25 cellular contexts compared by ENCODE assay signal in the genomic region with DNA sequence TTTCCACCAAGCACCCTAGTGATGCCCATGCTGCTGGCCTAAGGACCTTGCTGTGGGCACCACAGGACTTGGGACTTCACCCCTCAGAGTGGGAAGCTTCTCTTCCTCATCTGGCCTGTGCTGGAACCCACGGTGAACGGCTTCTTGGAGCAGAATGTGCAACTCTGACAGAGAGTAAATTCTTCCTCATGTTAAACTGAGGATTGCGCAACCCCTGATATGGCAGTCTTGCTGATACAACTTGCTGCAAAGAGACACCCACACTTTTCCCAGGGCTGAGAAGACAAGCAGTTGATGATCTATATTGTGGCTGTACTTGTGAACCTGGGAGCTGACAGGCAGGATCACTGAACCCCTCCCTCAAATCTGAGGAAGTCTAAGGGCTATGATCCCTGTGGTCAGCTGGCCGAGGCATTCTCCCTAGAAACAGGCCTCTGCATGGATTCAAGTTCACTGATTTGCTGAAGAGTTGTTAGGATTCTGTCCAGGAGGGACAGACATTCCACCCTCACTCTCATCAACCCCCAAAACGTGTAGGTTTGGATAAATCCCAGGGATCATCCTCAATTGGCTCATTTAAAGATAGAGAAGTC.
DNase-seq lines count a peak whose midpoint lies in the region; ATAC-seq, FAIRE-seq and TF ChIP-seq lines count a peak whose summit lies in the region.
"Had no signal": no experiment of that assay in that cellular context is flagged by ENCODE, and none has a peak within 500 bp of the region (broad histone marks: within the 10 kb centered on the region; RNA-seq: fewer than 3 reads in every experiment).

No MANE protein-coding gene starts in this region.

- POLR2A ChIA-PET in A549 (lab: Yijun Ruan, JAX): no interaction called here

- H3K4me1 Mint-ChIP-seq in GM23338: peaks cover 10% of the 10 kb centered on the region
- H3K4me1 Mint-ChIP-seq: naive thymus-derived CD8-positive, alpha-beta T cell; stimulated activated effector memory CD8-positive, alpha-beta T cell treated with anti-CD3 and anti-CD28 coated beads, Interleukin-12 subunit alpha, Interleukin-12 subunit beta, amount 100 ng/mL, for 72 hours had no signal

- H3K9me2 ChIP-seq in GM23338 (ENCODE audit: insufficient read depth): peaks cover 6% of the 10 kb centered on the region

- TF ChIP-seq CTCF in A549 (IDR thresholded peaks at IDR 0.05): no peak
- TF ChIP-seq CTCF in GM23338 (conservative IDR thresholded peaks at IDR 0.05; ENCODE audit: low read depth in 2 of 2): no peak
- TF ChIP-seq CTCF in fibroblast of villous mesenchyme (IDR thresholded peaks at IDR 0.05; ENCODE audit: insufficient read depth, low read depth, low read length): no peak

- H3K4me3 ChIP-seq in A549 (no peak overlapping the region), GM23338 (no peak overlapping the region), fibroblast of villous mesenchyme (ENCODE audit: low read depth, low read length) (no peak overlapping the region)
- H3K4me3 ChIP-seq: adrenal gland, uterus had no signal

- 22% methylated on average over 5 of the region's 5 CpGs for WGBS in A549 (ENCODE audit: missing lambda C conversion rate)

- H2AFZ ChIP-seq in GM23338: 0 out of 2 replicates have a peak overlapping the region, but pooled peaks have one; percentile 14
- H2AFZ ChIP-seq: parathyroid adenoma had no signal

- no peak for TF ChIP-seq POLR2A in A549 (IDR thresholded peaks at IDR 0.05; ENCODE audit: low read length)

- no peak for ATAC-seq in A549
- ATAC-seq in GM23338: no peak
- no peak for ATAC-seq in HG03342 (IDR thresholded peaks at IDR 0.05; ENCODE audit: unreplicated experiment)
- ATAC-seq: naive thymus-derived CD8-positive, alpha-beta T cell; SK-N-SH treated with all-trans-retinoic acid at 6 μM for 48 hours; stimulated activated effector memory CD8-positive, alpha-beta T cell treated with anti-CD3 and anti-CD28 coated beads, Interleukin-12 subunit alpha, Interleukin-12 subunit beta, amount 100 ng/mL, for 72 hours had no signal

- no peaks in the 10 kb centered on the region for H3K9me3 ChIP-seq in A549
- H3K9me3 ChIP-seq: adrenal gland, uterus had no signal

- TF ChIP-seq RAD21 in A549 (conservative IDR thresholded peaks at IDR 0.05 in 1 of 2, IDR thresholded peaks at IDR 0.05 in 1 of 2): no peak

- no peak for FAIRE-seq in A549 (lab: Jason Lieb, UNC)
- FAIRE-seq: H54 had no signal

- H3K4me1 ChIP-seq in A549 (no peaks in the 10 kb centered on the region), GM23338 (ENCODE audit: insufficient read depth) (peaks cover 6% of the 10 kb centered on the region; the same call in 1 of the 2 replicates)
- H3K4me1 ChIP-seq: adrenal gland, parathyroid adenoma, uterus had no signal

- H3K27me3 ChIP-seq in GM23338 (ENCODE audit: insufficient read depth): no peaks in the 10 kb centered on the region
- H3K27me3 ChIP-seq: adrenal gland, uterus had no signal

- TF ChIP-seq EP300 in A549 (IDR thresholded peaks at IDR 0.05): no peak

- H3K36me3 Mint-ChIP-seq in GM23338 (ENCODE audit: low read depth): no peaks in the 10 kb centered on the region
- H3K36me3 Mint-ChIP-seq: activated CD4-positive, alpha-beta memory T cell treated with anti-CD3 and anti-CD28 coated beads for 36 hours; CD14-positive monocyte; mesothelial cell of epicardium; naive thymus-derived CD8-positive, alpha-beta T cell; stimulated activated effector memory CD8-positive, alpha-beta T cell treated with anti-CD3 and anti-CD28 coated beads, Interleukin-12 subunit alpha, Interleukin-12 subunit beta, amount 100 ng/mL, for 72 hours had no signal

- H3K79me2 ChIP-seq in GM23338 (replicated peaks; ENCODE audit: insufficient read depth): no peaks in the 10 kb centered on the region
- H3K79me2 ChIP-seq: parathyroid adenoma had no signal

- DNase-seq in A549 (ENCODE audit: low read depth in 1 of 2, low spot score in 1 of 2) (no peak), GM23338 (ENCODE audit: low spot score) (no peak), SKM-1 (lab: John Stamatoyannopoulos, UW; ENCODE audit: unreplicated experiment) (peak; percentile 20), fibroblast of villous mesenchyme (ENCODE audit: low read depth) (peak; percentile 12), cerebellar cortex (ENCODE audit: low spot score) (no peak), AG08395 (ENCODE audit: low spot score) (no peak), NCI-H446 treated with DMSO at 0.1 percent for 48 hours (lab: John Stamatoyannopoulos, UW) (no peak)
- DNase-seq: activated CD4-positive, alpha-beta memory T cell treated with anti-CD3 and anti-CD28 coated beads for 36 hours; activated CD4-positive, CD25-positive, alpha-beta regulatory T cell; activated gamma-delta T cell treated with Interleukin-2 at 50 U/mL for 16 hours; dermis blood vessel endothelial cell; naive thymus-derived CD8-positive, alpha-beta T cell; NCI-H1417; NCI-H524; NK-92 treated with Interleukin-12 subunit alpha and Interleukin-12 subunit beta, amount 100 ng/mL, for 24 hours; RPMI8226; uterus had no signal

- no peaks in the 10 kb centered on the region for H4K20me1 ChIP-seq in GM23338 (replicated peaks; ENCODE audit: insufficient read depth)

- H3K27me3 Mint-ChIP-seq in GM23338 (ENCODE audit: insufficient read depth, low read depth, poor library complexity): no peaks in the 10 kb centered on the region

- H3F3A ChIP-seq in GM23338 (replicated peaks; ENCODE audit: low read depth): no peaks in the 10 kb centered on the region

- CTCF ChIA-PET in A549 (lab: Yijun Ruan, JAX): no interaction called here

- H3K4me2 ChIP-seq in A549: no peak overlapping the region
- H3K4me2 ChIP-seq in GM23338: no peak overlapping the region

- no peak overlapping the region for H3K4me3 Mint-ChIP-seq in GM23338
- H3K4me3 Mint-ChIP-seq: activated CD4-positive, alpha-beta memory T cell treated with anti-CD3 and anti-CD28 coated beads for 36 hours; CD14-positive monocyte; mesothelial cell of epicardium; naive thymus-derived CD8-positive, alpha-beta T cell; stimulated activated effector memory CD8-positive, alpha-beta T cell treated with anti-CD3 and anti-CD28 coated beads, Interleukin-12 subunit alpha, Interleukin-12 subunit beta, amount 100 ng/mL, for 72 hours had no signal

- H3K27ac ChIP-seq in A549 (no peak overlapping the region), GM23338 (ENCODE audit: low read depth) (no peak overlapping the region)
- H3K27ac ChIP-seq: adrenal gland, parathyroid adenoma, uterus had no signal

- no peaks in the 10 kb centered on the region for H3K36me3 ChIP-seq in GM23338 (ENCODE audit: insufficient read depth)
- H3K36me3 ChIP-seq: adrenal gland, uterus had no signal

- no peak overlapping the region for H3K27ac Mint-ChIP-seq in GM23338
- H3K27ac Mint-ChIP-seq: activated CD4-positive, alpha-beta memory T cell treated with anti-CD3 and anti-CD28 coated beads for 36 hours; mesothelial cell of epicardium; naive thymus-derived CD8-positive, alpha-beta T cell; stimulated activated effector memory CD8-positive, alpha-beta T cell treated with anti-CD3 and anti-CD28 coated beads, Interleukin-12 subunit alpha, Interleukin-12 subunit beta, amount 100 ng/mL, for 72 hours had no signal

- no peaks in the 10 kb centered on the region for H3K9me3 Mint-ChIP-seq in GM23338
- H3K9me3 Mint-ChIP-seq: activated CD4-positive, alpha-beta memory T cell treated with anti-CD3 and anti-CD28 coated beads for 36 hours had no signal

TF ChIP-seq in A549, 52 proteins besides CTCF, POLR2A, EP300 and RAD21:
- TF ChIP-seq FOSB (CRISPR knock-in tag; IDR thresholded peaks at IDR 0.05): no peak
- peak; percentile 91 to 93 for TF ChIP-seq CEBPB (IDR thresholded peaks at IDR 0.05)

TF ChIP-seq in GM23338, 12 proteins besides CTCF, POLR2A, EP300 and RAD21 (continues in another document):
- no peak for TF ChIP-seq ZNF114 (CRISPR knock-in tag; IDR thresholded peaks at IDR 0.05)
- TF ChIP-seq ETS1 (IDR thresholded peaks at IDR 0.05): no peak
- no peak for TF ChIP-seq EZH2 (IDR thresholded peaks at IDR 0.05; ENCODE audit: low read depth, unreplicated experiment)

Comparison
In these comparisons a context has a peak if more than half of its experiments do, and no peak if none do; other contexts are left out.
1. DNase-seq: peak in SKM-1 (single experiment) and fibroblast of villous mesenchyme (single experiment); none in A549 (0 of 2), GM23338 (single experiment), cerebellar cortex (single experiment), AG08395 (single experiment) and NCI-H446 treated with DMSO at 0.1 percent for 48 hours (single experiment).